In genomic region chr5:43074987-43075318, GRCh38 we compare ENCODE assay signal across 21 cellular contexts. TPM values are rescaled to one million over a fixed set of nuclear protein-coding genes. Genes with fewer than 3 reads are reported as not detected.
DNase-seq lines count a peak whose midpoint lies in the region; ATAC-seq and TF ChIP-seq lines count a peak whose summit lies in the region.
"Had no signal": no experiment of that assay in that cellular context is flagged by ENCODE, and none has a peak within 500 bp of the region (broad histone marks: within the 10 kb centered on the region; RNA-seq: fewer than 3 reads in every experiment).

No MANE protein-coding gene starts in this region.

- intact Hi-C loops in heart left ventricle (cut with DNase I) (loop anchor here in 3 of 10 donors (5.0 to 10.0 kb wide), 2 partner anchors 32 to 310 kb away; no protein-coding TSS in a partner anchor), Right ventricle myocardium inferior (cut with DNase I) (no loop called here), ascending aorta (cut with DNase I) (no loop called here), lower lobe of right lung (cut with DNase I) (no loop called here)

- DNase-seq in heart left ventricle (no peak), Right ventricle myocardium inferior (ENCODE audit: missing footprints) (no peak), ascending aorta (ENCODE audit: low spot score in 2 of 2) (no peak), lower lobe of right lung (no peak), upper lobe of left lung (no peak), HEK293T (ENCODE audit: extremely low spot score) (no peak), NCI-H1092 (lab: John Stamatoyannopoulos, UW) (no peak)
- DNase-seq: activated CD4-positive, CD25-positive, alpha-beta regulatory T cell treated with anti-CD3 and anti-CD28 coated beads, Interleukin-2, amount 50 U/mL, for 72 hours; CD4-positive, CD25-positive, alpha-beta regulatory T cell; DMS79; foreskin melanocyte; MG63; NCI-H1694; NCI-H2227 treated with DMSO at 0.1 percent for 48 hours; pancreas; PC-9; small intestine; stimulated activated CD4-positive, alpha-beta T cell treated with anti-CD3 and anti-CD28 coated beads, Interleukin-4, amount 100 ng/mL, for 4 hours had no signal

- H3K4me3 ChIP-seq in heart left ventricle (no peak overlapping the region), ascending aorta (no peak overlapping the region), lower lobe of right lung (no peak overlapping the region), upper lobe of left lung (no peak overlapping the region)
- H3K4me3 ChIP-seq: GM23248, MG63, pancreas, PC-9, SK-N-MC had no signal

- no peaks in the 10 kb centered on the region for H3K27me3 ChIP-seq in heart left ventricle
- H3K27me3 ChIP-seq in ascending aorta: no peaks in the 10 kb centered on the region
- no peaks in the 10 kb centered on the region for H3K27me3 ChIP-seq in lower lobe of right lung (ENCODE audit: low read depth)
- H3K27me3 ChIP-seq in upper lobe of left lung: no peaks in the 10 kb centered on the region
- H3K27me3 ChIP-seq: MG63, pancreas had no signal

- POLR2A ChIA-PET in HEK293T (lab: Yijun Ruan, JAX): no interaction called here

- CTCF ChIA-PET in HEK293T (lab: Yijun Ruan, JAX): no interaction called here

- no peaks in the 10 kb centered on the region for H3K9me3 ChIP-seq in heart left ventricle
- H3K9me3 ChIP-seq in ascending aorta: no peaks in the 10 kb centered on the region
- H3K9me3 ChIP-seq in lower lobe of right lung: no peaks in the 10 kb centered on the region
- H3K9me3 ChIP-seq in upper lobe of left lung: no peaks in the 10 kb centered on the region
- H3K9me3 ChIP-seq: MG63, pancreas had no signal

- no peak for TF ChIP-seq POLR2A in heart left ventricle (IDR thresholded peaks at IDR 0.05)
- no peak for TF ChIP-seq POLR2A in upper lobe of left lung (IDR thresholded peaks at IDR 0.05)

- H3K4me1 ChIP-seq in heart left ventricle (peaks cover 0 to 29% (median 10%) of the 10 kb centered on the region in 12 donors), ascending aorta (no peaks in the 10 kb centered on the region), lower lobe of right lung (peaks cover 13% of the 10 kb centered on the region), upper lobe of left lung (peaks cover 3 to 15% (median 8%) of the 10 kb centered on the region in 4 donors)
- H3K4me1 ChIP-seq: pancreas had no signal

- H3K36me3 ChIP-seq in heart left ventricle: peaks cover 0 to 48% (median 36%) of the 10 kb centered on the region in 9 donors
- H3K36me3 ChIP-seq in ascending aorta: peaks cover 8 to 28% of the 10 kb centered on the region in 2 donors
- H3K36me3 ChIP-seq in lower lobe of right lung: peaks cover 47% of the 10 kb centered on the region
- H3K36me3 ChIP-seq in upper lobe of left lung: peaks cover 7 to 28% (median 17%) of the 10 kb centered on the region in 4 donors

- peak in 3 of 4 donors; percentile 10 to 21 (median 18) for ATAC-seq in heart left ventricle
- ATAC-seq in Right ventricle myocardium inferior: no peak
- ATAC-seq in lower lobe of right lung: no peak
- no peak for ATAC-seq in upper lobe of left lung (ENCODE audit: low FRiP score in 2 of 2)
- no peak for ATAC-seq in HG02938 (IDR thresholded peaks at IDR 0.05; ENCODE audit: unreplicated experiment)

- TF ChIP-seq CTCF in heart left ventricle (IDR thresholded peaks at IDR 0.05) (no peak), ascending aorta (IDR thresholded peaks at IDR 0.05) (no peak), lower lobe of right lung (IDR thresholded peaks at IDR 0.05) (no peak), upper lobe of left lung (IDR thresholded peaks at IDR 0.05) (no peak)

- 85 to 92% (median 89%) methylated on average over 9 of the region's 9 CpGs for WGBS in heart left ventricle, 4 donors
- 95 to 97% methylated on average over 9 of the region's 9 CpGs for WGBS in upper lobe of left lung, 2 donors

- no peak for TF ChIP-seq EP300 in upper lobe of left lung (IDR thresholded peaks at IDR 0.05)

- H3K27ac ChIP-seq in heart left ventricle (peak overlapping the region in 11 of 12 donors; percentile 34 to 77 (median 50)), ascending aorta (peak overlapping the region; percentile 44 to 48), lower lobe of right lung (peak overlapping the region; percentile 59), upper lobe of left lung (peak overlapping the region in 3 of 4 donors; percentile 56 to 79 (median 58))
- H3K27ac ChIP-seq: GM23248, pancreas, PC-9 had no signal

TF ChIP-seq in HEK293T, 16 proteins besides CTCF, POLR2A, EP300 and RAD21:
- TF ChIP-seq CTBP1 (IDR thresholded peaks at IDR 0.05; ENCODE audit: borderline replicate concordance): no peak
- no peak for TF ChIP-seq FOXM1 (IDR thresholded peaks at IDR 0.05; ENCODE audit: borderline replicate concordance)
- TF ChIP-seq LEF1 (IDR thresholded peaks at IDR 0.05; ENCODE audit: borderline replicate concordance): no peak
- TF ChIP-seq ARNT (IDR thresholded peaks at IDR 0.05): no peak
- TF ChIP-seq FOXK2 (IDR thresholded peaks at IDR 0.05): no peak
- TF ChIP-seq L3MBTL2 (conservative IDR thresholded peaks at IDR 0.05): no peak
- TF ChIP-seq NFRKB (IDR thresholded peaks at IDR 0.05): no peak
- TF ChIP-seq, protein P1, sequence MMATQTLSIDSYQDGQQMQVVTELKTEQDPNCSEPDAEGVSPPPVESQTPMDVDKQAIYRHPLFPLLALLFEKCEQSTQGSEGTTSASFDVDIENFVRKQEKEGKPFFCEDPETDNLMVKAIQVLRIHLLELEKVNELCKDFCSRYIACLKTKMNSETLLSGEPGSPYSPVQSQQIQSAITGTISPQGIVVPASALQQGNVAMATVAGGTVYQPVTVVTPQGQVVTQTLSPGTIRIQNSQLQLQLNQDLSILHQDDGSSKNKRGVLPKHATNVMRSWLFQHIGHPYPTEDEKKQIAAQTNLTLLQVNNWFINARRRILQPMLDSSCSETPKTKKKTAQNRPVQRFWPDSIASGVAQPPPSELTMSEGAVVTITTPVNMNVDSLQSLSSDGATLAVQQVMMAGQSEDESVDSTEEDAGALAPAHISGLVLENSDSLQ (IDR thresholded peaks at IDR 0.05): no peak
- no peak for TF ChIP-seq SP1 (IDR thresholded peaks at IDR 0.05)

RNA-seq across cellular contexts. Expression of gene ANXA2R, which starts 34.8 kb away (rescaled TPM):
- 1 to 10 TPM in 7 of 9 donors, under 1 TPM in 2; 0.49 to 2.4 (median 1.4) TPM for total RNA-seq in heart left ventricle
- 1 to 10 TPM; 1.1 to 2.0 TPM for polyA plus RNA-seq in heart left ventricle
- total RNA-seq in Right ventricle myocardium inferior: 0.84 TPM
- total RNA-seq in ascending aorta: 5.1 TPM
- 4.4 TPM for total RNA-seq in lower lobe of right lung
- 10 to 100 TPM in 1 of 6 donors, 1 to 10 TPM in 5; 2.0 to 25.1 (median 4.3) TPM for total RNA-seq in upper lobe of left lung

RNA-seq across cellular contexts. Expression of gene ZNF131, which starts 45.8 kb away (rescaled TPM):
- 10 to 100 TPM; 10.9 to 21.6 (median 13.3) TPM for total RNA-seq in heart left ventricle
- polyA plus RNA-seq in heart left ventricle: 10 to 100 TPM; 14.1 to 18.5 TPM
- 14.6 TPM for total RNA-seq in Right ventricle myocardium inferior
- 61.2 TPM for total RNA-seq in ascending aorta
- 29.8 TPM for total RNA-seq in lower lobe of right lung
- 10 to 100 TPM; 19.4 to 70.2 (median 27.1) TPM for total RNA-seq in upper lobe of left lung

Comparison
In these comparisons a context has a peak if more than half of its experiments do, and no peak if none do; other contexts are left out.
1. ATAC-seq: peak in heart left ventricle (3 of 4); none in Right ventricle myocardium inferior (single experiment), lower lobe of right lung (0 of 2), upper lobe of left lung (0 of 2) and HG02938 (single experiment).
2. Peak in every context shown above with its lines, with median percentiles within 50 percentile points of each other: H3K27ac ChIP-seq.